7 cellular contexts compared by ENCODE assay signal in genomic region chr16:30077656-30078055, GRCh38. TPM values are rescaled to one million over a fixed set of nuclear protein-coding genes. Genes with fewer than 3 reads are reported as not detected.
DNase-seq lines count a peak whose midpoint lies in the region; ATAC-seq and TF ChIP-seq lines count a peak whose summit lies in the region.
"Had no signal": no experiment of that assay in that cellular context is flagged by ENCODE, and none has a peak within 500 bp of the region (broad histone marks: within the 10 kb centered on the region; RNA-seq: fewer than 3 reads in every experiment).

No MANE protein-coding gene starts in this region.

- H3K27me3 ChIP-seq in HL-60 (ENCODE audit: insufficient read depth, poor library complexity, severe bottlenecking) (no peaks in the 10 kb centered on the region), H7 (ENCODE audit: control insufficient read depth, insufficient read depth, low read length) (no peaks in the 10 kb centered on the region)

- no peaks in the 10 kb centered on the region for H3K9me3 Mint-ChIP-seq in activated T-helper 17 cell treated with anti-CD3 and anti-CD28 coated beads, Interleukin-2, amount 50 U/mL, for 72 hours
- no peaks in the 10 kb centered on the region for H3K9me3 Mint-ChIP-seq in nephron

- peaks cover 11% of the 10 kb centered on the region for H3K4me1 Mint-ChIP-seq in activated T-helper 17 cell treated with anti-CD3 and anti-CD28 coated beads, Interleukin-2, amount 50 U/mL, for 72 hours
- peaks cover 19% of the 10 kb centered on the region for H3K4me1 Mint-ChIP-seq in nephron

- peak overlapping the region; percentile 91 for H3K4me3 Mint-ChIP-seq in activated T-helper 17 cell treated with anti-CD3 and anti-CD28 coated beads, Interleukin-2, amount 50 U/mL, for 72 hours
- peak overlapping the region; percentile 95 to 98 (median 97) for H3K4me3 Mint-ChIP-seq in nephron

- DNase-seq in HL-60 (ENCODE audit: low read depth in 1 of 2, low spot score in 1 of 2) (no peak), NCI-H524 treated with DMSO at 0.1 percent for 48 hours (lab: John Stamatoyannopoulos, UW) (no peak), H7 (no peak)
- no peak for DNase-seq in stimulated activated CD4-positive, alpha-beta T cell treated with anti-CD3 and anti-CD28 coated beads, Interleukin-2, amount 100 ng/mL, for 24 hours
- DNase-seq: NCI-H1694 treated with DMSO at 0.1 percent for 48 hours had no signal

- H3K27me3 Mint-ChIP-seq in activated T-helper 17 cell treated with anti-CD3 and anti-CD28 coated beads, Interleukin-2, amount 50 U/mL, for 72 hours: no peaks in the 10 kb centered on the region
- H3K27me3 Mint-ChIP-seq in nephron (ENCODE audit: low read depth): no peaks in the 10 kb centered on the region

- H3K36me3 ChIP-seq in H7 (replicated peaks; ENCODE audit: control insufficient read depth, insufficient read depth, low read length): peaks cover 27% of the 10 kb centered on the region

- peaks cover 78% of the 10 kb centered on the region for H3K36me3 Mint-ChIP-seq in activated T-helper 17 cell treated with anti-CD3 and anti-CD28 coated beads, Interleukin-2, amount 50 U/mL, for 72 hours (ENCODE audit: low read depth)
- peaks cover 46% of the 10 kb centered on the region for H3K36me3 Mint-ChIP-seq in nephron (ENCODE audit: low read depth)

- no peak for TF ChIP-seq CTCF in HL-60 (IDR thresholded peaks at IDR 0.05; ENCODE audit: insufficient read depth, low read length)
- TF ChIP-seq CTCF in nephron (IDR thresholded peaks at IDR 0.05; ENCODE audit: unreplicated experiment in 3 of 3): no peak

- H3K27ac Mint-ChIP-seq in activated T-helper 17 cell treated with anti-CD3 and anti-CD28 coated beads, Interleukin-2, amount 50 U/mL, for 72 hours: peak overlapping the region; percentile 97
- peak overlapping the region in 1 of 3 experiments; percentile 46 for H3K27ac Mint-ChIP-seq in nephron

- H3K4me3 ChIP-seq in HL-60 (replicated peaks; ENCODE audit: insufficient read depth, low read length): no peak overlapping the region
- H3K4me3 ChIP-seq in H7 (ENCODE audit: insufficient read depth, low read depth, low read length): no peak overlapping the region

- ATAC-seq in activated T-helper 17 cell treated with anti-CD3 and anti-CD28 coated beads, Interleukin-2, amount 50 U/mL, for 72 hours (replicated peaks): no peak

- peak overlapping the region; percentile 20; the same call in 1 of the 2 replicates for H3K27ac ChIP-seq in HL-60 (replicated peaks)

RNA-seq across cellular contexts. Expression of gene PPP4C, which starts 1.9 kb away (rescaled TPM):
- total RNA-seq in activated T-helper 17 cell treated with anti-CD3 and anti-CD28 coated beads, Interleukin-2, amount 50 U/mL, for 72 hours: 100 to 1,000 TPM; 111 to 147 TPM
- total RNA-seq in H7 (2014; rRNA removed; shearing (Covaris generic)): 201 and 256 TPM in 2 replicates

RNA-seq across cellular contexts. Expression of gene ALDOA, which starts 12.1 kb away (rescaled TPM):
- 1,000 to 10,000 TPM; 2,200 to 3,862 TPM for total RNA-seq in activated T-helper 17 cell treated with anti-CD3 and anti-CD28 coated beads, Interleukin-2, amount 50 U/mL, for 72 hours
- total RNA-seq in H7 (2014; rRNA removed; shearing (Covaris generic)): 1,524 and 1,553 TPM in 2 replicates

RNA-seq across cellular contexts. Expression of gene TBX6, which starts 14.1 kb away (rescaled TPM):
- 1 to 10 TPM; 1.1 to 3.7 TPM for total RNA-seq in activated T-helper 17 cell treated with anti-CD3 and anti-CD28 coated beads, Interleukin-2, amount 50 U/mL, for 72 hours
- total RNA-seq in H7 (2014; rRNA removed; shearing (Covaris generic)): 2.9 and 4.6 TPM in 2 replicates

RNA-seq across cellular contexts. Expression of gene YPEL3, which starts 18.4 kb away (rescaled TPM):
- 100 to 1,000 TPM in 1 of 2 donors, 10 to 100 TPM in 1; 34.7 to 107 TPM for total RNA-seq in activated T-helper 17 cell treated with anti-CD3 and anti-CD28 coated beads, Interleukin-2, amount 50 U/mL, for 72 hours
- 22.8 and 26.9 TPM in 2 replicates for total RNA-seq in H7 (2014; rRNA removed; shearing (Covaris generic))

RNA-seq across cellular contexts. Expression of gene GDPD3, which starts 35.7 kb away (rescaled TPM):
- total RNA-seq in activated T-helper 17 cell treated with anti-CD3 and anti-CD28 coated beads, Interleukin-2, amount 50 U/mL, for 72 hours: 10 to 100 TPM; 13.4 to 37.8 TPM
- total RNA-seq in H7 (2014; rRNA removed; shearing (Covaris generic)): 0.31 and 1.8 TPM in 2 replicates
